1 cellular context compared by ENCODE assay signal in genomic region chr18:56176750-56177149, GRCh38.
TF ChIP-seq lines count a peak whose summit lies in the region.

No MANE protein-coding gene starts in this region.

TF ChIP-seq in HepG2, 621 proteins besides CTCF, POLR2A, EP300 and RAD21:
- TF ChIP-seq MTF2 (CRISPR knock-in tag; IDR thresholded peaks at IDR 0.05; ENCODE audit: borderline replicate concordance) (no peak), MAFK (conservative IDR thresholded peaks at IDR 0.05 in 1 of 2, IDR thresholded peaks at IDR 0.05 in 1 of 2; ENCODE audit: low read length in 2 of 2) (peak; percentile 66 to 85), PRDM15 (CRISPR knock-in tag; IDR thresholded peaks at IDR 0.05) (no peak), PRMT3 (CRISPR knock-in tag; IDR thresholded peaks at IDR 0.05; ENCODE audit: borderline replicate concordance, low read depth) (no peak), MAFF (IDR thresholded peaks at IDR 0.05; ENCODE audit: low read depth, low read length) (peak; percentile 70), MXD1 (CRISPR knock-in tag; IDR thresholded peaks at IDR 0.05) (no peak)
